Comparison of ENCODE assay signal across 1 cellular context in the genomic region with DNA sequence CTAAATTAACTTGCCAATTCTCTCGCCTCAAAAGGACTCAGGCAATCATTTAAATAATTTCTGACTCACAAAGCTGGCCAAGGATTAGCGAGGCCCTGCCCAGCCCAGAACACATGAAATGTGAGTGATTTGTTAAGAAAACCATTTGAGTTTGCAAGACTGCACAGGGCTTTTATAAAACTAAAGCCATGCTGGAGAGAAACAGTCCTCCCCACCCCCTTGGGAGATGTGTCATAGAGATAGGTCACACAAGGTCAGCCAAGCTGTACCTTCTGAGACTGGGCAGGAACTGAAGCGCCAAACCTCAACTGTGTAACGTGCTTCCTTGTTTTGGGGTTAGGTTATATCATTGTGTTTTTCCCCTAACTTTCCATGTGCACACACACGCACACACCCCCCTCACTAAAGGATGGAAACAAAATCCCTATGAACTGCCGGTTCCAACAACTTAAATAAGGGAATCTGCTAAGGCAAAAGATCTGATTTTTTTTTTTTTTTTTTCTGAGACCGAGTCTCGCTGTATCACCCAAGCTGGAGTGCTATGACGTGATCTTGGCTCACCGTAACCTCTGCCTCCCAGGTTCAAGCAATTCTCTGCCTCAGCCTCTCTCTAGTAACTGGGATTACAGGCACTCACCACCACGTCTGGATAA.
TF ChIP-seq lines count a peak whose summit lies in the region.

No MANE protein-coding gene starts in this region.

TF ChIP-seq in K562, 482 proteins besides CTCF, POLR2A, EP300 and RAD21 (continued from another document and continues in another):
- TF ChIP-seq ATF7 (IDR thresholded peaks at IDR 0.05) = peak; percentile 61; the same call in 1 of the 2 replicates
- peak; percentile 83 for TF ChIP-seq FOSL1 (tag; conservative IDR thresholded peaks at IDR 0.05)
- TF ChIP-seq, protein P1, sequence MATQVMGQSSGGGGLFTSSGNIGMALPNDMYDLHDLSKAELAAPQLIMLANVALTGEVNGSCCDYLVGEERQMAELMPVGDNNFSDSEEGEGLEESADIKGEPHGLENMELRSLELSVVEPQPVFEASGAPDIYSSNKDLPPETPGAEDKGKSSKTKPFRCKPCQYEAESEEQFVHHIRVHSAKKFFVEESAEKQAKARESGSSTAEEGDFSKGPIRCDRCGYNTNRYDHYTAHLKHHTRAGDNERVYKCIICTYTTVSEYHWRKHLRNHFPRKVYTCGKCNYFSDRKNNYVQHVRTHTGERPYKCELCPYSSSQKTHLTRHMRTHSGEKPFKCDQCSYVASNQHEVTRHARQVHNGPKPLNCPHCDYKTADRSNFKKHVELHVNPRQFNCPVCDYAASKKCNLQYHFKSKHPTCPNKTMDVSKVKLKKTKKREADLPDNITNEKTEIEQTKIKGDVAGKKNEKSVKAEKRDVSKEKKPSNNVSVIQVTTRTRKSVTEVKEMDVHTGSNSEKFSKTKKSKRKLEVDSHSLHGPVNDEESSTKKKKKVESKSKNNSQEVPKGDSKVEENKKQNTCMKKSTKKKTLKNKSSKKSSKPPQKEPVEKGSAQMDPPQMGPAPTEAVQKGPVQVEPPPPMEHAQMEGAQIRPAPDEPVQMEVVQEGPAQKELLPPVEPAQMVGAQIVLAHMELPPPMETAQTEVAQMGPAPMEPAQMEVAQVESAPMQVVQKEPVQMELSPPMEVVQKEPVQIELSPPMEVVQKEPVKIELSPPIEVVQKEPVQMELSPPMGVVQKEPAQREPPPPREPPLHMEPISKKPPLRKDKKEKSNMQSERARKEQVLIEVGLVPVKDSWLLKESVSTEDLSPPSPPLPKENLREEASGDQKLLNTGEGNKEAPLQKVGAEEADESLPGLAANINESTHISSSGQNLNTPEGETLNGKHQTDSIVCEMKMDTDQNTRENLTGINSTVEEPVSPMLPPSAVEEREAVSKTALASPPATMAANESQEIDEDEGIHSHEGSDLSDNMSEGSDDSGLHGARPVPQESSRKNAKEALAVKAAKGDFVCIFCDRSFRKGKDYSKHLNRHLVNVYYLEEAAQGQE (CRISPR knock-in tag; IDR thresholded peaks at IDR 0.05; ENCODE audit: low read depth) = no peak
- TF ChIP-seq, protein P2, sequence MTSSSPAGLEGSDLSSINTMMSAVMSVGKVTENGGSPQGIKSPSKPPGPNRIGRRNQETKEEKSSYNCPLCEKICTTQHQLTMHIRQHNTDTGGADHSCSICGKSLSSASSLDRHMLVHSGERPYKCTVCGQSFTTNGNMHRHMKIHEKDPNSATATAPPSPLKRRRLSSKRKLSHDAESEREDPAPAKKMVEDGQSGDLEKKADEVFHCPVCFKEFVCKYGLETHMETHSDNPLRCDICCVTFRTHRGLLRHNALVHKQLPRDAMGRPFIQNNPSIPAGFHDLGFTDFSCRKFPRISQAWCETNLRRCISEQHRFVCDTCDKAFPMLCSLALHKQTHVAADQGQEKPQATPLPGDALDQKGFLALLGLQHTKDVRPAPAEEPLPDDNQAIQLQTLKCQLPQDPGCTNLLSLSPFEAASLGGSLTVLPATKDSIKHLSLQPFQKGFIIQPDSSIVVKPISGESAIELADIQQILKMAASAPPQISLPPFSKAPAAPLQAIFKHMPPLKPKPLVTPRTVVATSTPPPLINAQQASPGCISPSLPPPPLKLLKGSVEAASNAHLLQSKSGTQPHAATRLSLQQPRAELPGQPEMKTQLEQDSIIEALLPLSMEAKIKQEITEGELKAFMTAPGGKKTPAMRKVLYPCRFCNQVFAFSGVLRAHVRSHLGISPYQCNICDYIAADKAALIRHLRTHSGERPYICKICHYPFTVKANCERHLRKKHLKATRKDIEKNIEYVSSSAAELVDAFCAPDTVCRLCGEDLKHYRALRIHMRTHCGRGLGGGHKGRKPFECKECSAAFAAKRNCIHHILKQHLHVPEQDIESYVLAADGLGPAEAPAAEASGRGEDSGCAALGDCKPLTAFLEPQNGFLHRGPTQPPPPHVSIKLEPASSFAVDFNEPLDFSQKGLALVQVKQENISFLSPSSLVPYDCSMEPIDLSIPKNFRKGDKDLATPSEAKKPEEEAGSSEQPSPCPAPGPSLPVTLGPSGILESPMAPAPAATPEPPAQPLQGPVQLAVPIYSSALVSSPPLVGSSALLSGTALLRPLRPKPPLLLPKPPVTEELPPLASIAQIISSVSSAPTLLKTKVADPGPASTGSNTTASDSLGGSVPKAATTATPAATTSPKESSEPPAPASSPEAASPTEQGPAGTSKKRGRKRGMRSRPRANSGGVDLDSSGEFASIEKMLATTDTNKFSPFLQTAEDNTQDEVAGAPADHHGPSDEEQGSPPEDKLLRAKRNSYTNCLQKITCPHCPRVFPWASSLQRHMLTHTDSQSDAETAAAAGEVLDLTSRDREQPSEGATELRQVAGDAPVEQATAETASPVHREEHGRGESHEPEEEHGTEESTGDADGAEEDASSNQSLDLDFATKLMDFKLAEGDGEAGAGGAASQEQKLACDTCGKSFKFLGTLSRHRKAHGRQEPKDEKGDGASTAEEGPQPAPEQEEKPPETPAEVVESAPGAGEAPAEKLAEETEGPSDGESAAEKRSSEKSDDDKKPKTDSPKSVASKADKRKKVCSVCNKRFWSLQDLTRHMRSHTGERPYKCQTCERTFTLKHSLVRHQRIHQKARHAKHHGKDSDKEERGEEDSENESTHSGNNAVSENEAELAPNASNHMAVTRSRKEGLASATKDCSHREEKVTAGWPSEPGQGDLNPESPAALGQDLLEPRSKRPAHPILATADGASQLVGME (CRISPR knock-in tag; IDR thresholded peaks at IDR 0.05) = no peak
- no peak for TF ChIP-seq UBTF (IDR thresholded peaks at IDR 0.05; ENCODE audit: borderline replicate concordance in 1 of 2, low read depth in 2 of 2, low read length in 2 of 2)
- TF ChIP-seq NRF1 (conservative IDR thresholded peaks at IDR 0.05 in 1 of 2, IDR thresholded peaks at IDR 0.05 in 1 of 2) = peak in 1 of 2 experiments; percentile 28; a peak in 1 of 4 replicates
- no peak for TF ChIP-seq TRIM24 (IDR thresholded peaks at IDR 0.05)
- no peak for TF ChIP-seq ZNF445 (CRISPR knock-in tag; IDR thresholded peaks at IDR 0.05; ENCODE audit: low read depth)
- no peak for TF ChIP-seq KLF13 (tag; IDR thresholded peaks at IDR 0.05; ENCODE audit: borderline replicate concordance, low read depth)
- TF ChIP-seq ELF1 (tag; IDR thresholded peaks at IDR 0.05) = 0 out of 2 replicates have a peak, but pooled peaks have one; percentile 11
- TF ChIP-seq SIX5 (IDR thresholded peaks at IDR 0.05; ENCODE audit: borderline replicate concordance in 1 of 2, insufficient read depth in 1 of 2, low read depth in 1 of 2, low read length in 2 of 2) = no peak
- TF ChIP-seq ATF1 (CRISPR knock-in tag; IDR thresholded peaks at IDR 0.05) = no peak
- peak; percentile 65 for TF ChIP-seq ATF1 (tag; IDR thresholded peaks at IDR 0.05)
- TF ChIP-seq CREM (IDR thresholded peaks at IDR 0.05; ENCODE audit: low read depth) = no peak; the same call in 1 of the 2 replicates
- no peak for TF ChIP-seq ZNF23 (CRISPR knock-in tag; IDR thresholded peaks at IDR 0.05)
- TF ChIP-seq ZNF384 (IDR thresholded peaks at IDR 0.05; ENCODE audit: low read depth, low read length) = peak; percentile 55; the same call in 1 of the 2 replicates
- peak; percentile 50; the same call in 1 of the 2 replicates for TF ChIP-seq VEZF1 (CRISPR knock-in tag; IDR thresholded peaks at IDR 0.05)
- TF ChIP-seq L3MBTL2 (IDR thresholded peaks at IDR 0.05) = peak; percentile 35; the same call in 1 of the 2 replicates
- TF ChIP-seq CTBP1 (IDR thresholded peaks at IDR 0.05; ENCODE audit: borderline replicate concordance) = peak; percentile 35; the same call in 1 of the 2 replicates
- TF ChIP-seq NR2C2 (CRISPR knock-in tag; IDR thresholded peaks at IDR 0.05) = no peak
- peak; percentile 76 for TF ChIP-seq NR2C2 (tag; IDR thresholded peaks at IDR 0.05)
- no peak for TF ChIP-seq MGA (IDR thresholded peaks at IDR 0.05)
- 0 out of 2 replicates have a peak, but pooled peaks have one; percentile 29 for TF ChIP-seq JUN (IDR thresholded peaks at IDR 0.05; ENCODE audit: borderline replicate concordance, low read depth, low read length)
- no peak for TF ChIP-seq JUN (CRISPR knock-in tag; IDR thresholded peaks at IDR 0.05; ENCODE audit: borderline replicate concordance)
- peak; percentile 40; the same call in 1 of the 2 replicates for TF ChIP-seq MYC (IDR thresholded peaks at IDR 0.05; ENCODE audit: low read depth, low read length)
- no peak for TF ChIP-seq MYC (CRISPR knock-in tag; IDR thresholded peaks at IDR 0.05; ENCODE audit: borderline replicate concordance, low read depth)
